18 cellular contexts compared by ENCODE assay signal in genomic region chr3:112392393-112393359, GRCh38. TPM values are rescaled to one million over a fixed set of nuclear protein-coding genes. Genes with fewer than 3 reads are reported as not detected.
DNase-seq lines count a peak whose midpoint lies in the region; ATAC-seq and TF ChIP-seq lines count a peak whose summit lies in the region.
"Had no signal": no experiment of that assay in that cellular context is flagged by ENCODE, and none has a peak within 500 bp of the region (broad histone marks: within the 10 kb centered on the region; RNA-seq: fewer than 3 reads in every experiment).

No MANE protein-coding gene starts in this region.

- H3K4me2 ChIP-seq in hepatocyte, result no peak overlapping the region

- no peak for ATAC-seq in HG02798 (IDR thresholded peaks at IDR 0.05; ENCODE audit: poor library complexity, unreplicated experiment)
- ATAC-seq in upper lobe of left lung (ENCODE audit: low FRiP score in 2 of 2), result no peak
- ATAC-seq in HG03280 (IDR thresholded peaks at IDR 0.05; ENCODE audit: unreplicated experiment), result no peak
- ATAC-seq: PC-3 had no signal

- H2AFZ ChIP-seq in hepatocyte, result no peak overlapping the region

- H3K27ac Mint-ChIP-seq in activated CD4-positive, alpha-beta T cell treated with anti-CD3 and anti-CD28 coated beads, Interleukin-2, amount 10 ng/mL, durations not matched to agents 24 days and 14 days, result peak overlapping the region; percentile 23
- H3K27ac Mint-ChIP-seq: immature natural killer cell had no signal

- H3K4me3 ChIP-seq in hepatocyte (no peak overlapping the region), subcutaneous abdominal adipose tissue (ENCODE audit: low read depth in 1 of 5, low read length in 5 of 5) (no peak overlapping the region), upper lobe of left lung (no peak overlapping the region)
- H3K4me3 ChIP-seq: pancreas had no signal

- 78% methylated on average over 6 of the region's 6 CpGs for whole genome bisulfite sequencing in hepatocyte (ENCODE audit: low lambda C conversion rate, missing lambda C conversion rate)
- WGBS in upper lobe of left lung, 2 donors, result 70 to 76% methylated on average over 6 of the region's 6 CpGs

- intact Hi-C loops in activated CD4-positive, alpha-beta T cell treated with anti-CD3 and anti-CD28 coated beads, Interleukin-2, amount 10 ng/mL, durations not matched to agents 24 days and 14 days (cut with micrococcal nuclease), result loop anchor here (1.0 to 5.0 kb wide), 4 partner anchors 7 to 125 kb away; no protein-coding TSS in a partner anchor

- H3K4me1 ChIP-seq in hepatocyte (ENCODE audit: insufficient read depth) (peaks cover 21% of the 10 kb centered on the region), subcutaneous abdominal adipose tissue (ENCODE audit: control insufficient read depth in 5 of 5, insufficient read depth in 5 of 5, low read length in 5 of 5) (peaks cover 10 to 50% (median 42%) of the 10 kb centered on the region in 5 donors), upper lobe of left lung (peaks cover 0 to 11% (median 7%) of the 10 kb centered on the region in 4 donors)
- H3K4me1 ChIP-seq: pancreas had no signal

- no peaks in the 10 kb centered on the region for H3K79me2 ChIP-seq in hepatocyte

- H3K9me2 ChIP-seq in hepatocyte (replicated peaks; ENCODE audit: insufficient read depth), result no peaks in the 10 kb centered on the region

- no peaks in the 10 kb centered on the region for H3K27me3 Mint-ChIP-seq in activated CD4-positive, alpha-beta T cell treated with anti-CD3 and anti-CD28 coated beads, Interleukin-2, amount 10 ng/mL, durations not matched to agents 24 days and 14 days
- H3K27me3 Mint-ChIP-seq: activated naive CD4-positive, alpha-beta T cell treated with anti-CD3 and anti-CD28 coated beads, Interleukin-2, amount 10 ng/mL, durations not matched to agents 7 days and 5 days had no signal

- peak overlapping the region; percentile 49 for H3K27ac ChIP-seq in angular gyrus (ENCODE audit: low read depth, low read length)
- H3K27ac ChIP-seq in hepatocyte, result peak overlapping the region; percentile 93
- H3K27ac ChIP-seq in subcutaneous abdominal adipose tissue (ENCODE audit: low read depth, low read length), result peak overlapping the region; percentile 88
- no peak overlapping the region for H3K27ac ChIP-seq in upper lobe of left lung

- peaks cover 5% of the 10 kb centered on the region for H3K36me3 Mint-ChIP-seq in activated CD4-positive, alpha-beta T cell treated with anti-CD3 and anti-CD28 coated beads, Interleukin-2, amount 10 ng/mL, durations not matched to agents 24 days and 14 days (ENCODE audit: low read depth)
- H3K36me3 Mint-ChIP-seq: CD14-positive monocyte, immature natural killer cell had no signal

- H3K27me3 ChIP-seq in hepatocyte (no peaks in the 10 kb centered on the region), subcutaneous abdominal adipose tissue (ENCODE audit: control insufficient read depth in 5 of 5, insufficient read depth in 4 of 5, low read length in 5 of 5) (no peaks in the 10 kb centered on the region), upper lobe of left lung (no peaks in the 10 kb centered on the region)

- H3K9me3 Mint-ChIP-seq in activated CD4-positive, alpha-beta T cell treated with anti-CD3 and anti-CD28 coated beads, Interleukin-2, amount 10 ng/mL, durations not matched to agents 24 days and 14 days, result peaks cover 10% of the 10 kb centered on the region
- H3K9me3 Mint-ChIP-seq: immature natural killer cell had no signal

- no peak for TF ChIP-seq EP300 in upper lobe of left lung (IDR thresholded peaks at IDR 0.05)

- TF ChIP-seq POLR2A in upper lobe of left lung (IDR thresholded peaks at IDR 0.05), result no peak

- H3K9ac ChIP-seq in subcutaneous abdominal adipose tissue (ENCODE audit: low read length in 5 of 5), result no peak overlapping the region

- no peak for DNase-seq in activated CD4-positive, alpha-beta T cell treated with anti-CD3 and anti-CD28 coated beads, Interleukin-2, amount 10 ng/mL, durations not matched to agents 24 days and 14 days
- DNase-seq in activated CD4-positive, alpha-beta T cell treated with anti-CD3 and anti-CD28 coated beads for 4 hours, result no peak
- no peak for DNase-seq in hepatocyte (ENCODE audit: low spot score)
- DNase-seq in upper lobe of left lung, result no peak
- DNase-seq: activated naive CD4-positive, alpha-beta T cell treated with anti-CD3 and anti-CD28 coated beads, Interleukin-2, amount 10 ng/mL, durations not matched to agents 7 days and 5 days; glutamatergic neuron; immature natural killer cell; NCI-H1436 treated with DMSO at 0.1 percent for 48 hours; NCI-H774; pancreas; PC-3; stimulated activated CD4-positive, alpha-beta T cell treated with anti-CD3 and anti-CD28 coated beads, Interleukin-2, amount 100 ng/mL, for 48 hours had no signal

- H3K9me3 ChIP-seq in hepatocyte (ENCODE audit: low read depth), result no peaks in the 10 kb centered on the region
- no peaks in the 10 kb centered on the region for H3K9me3 ChIP-seq in subcutaneous abdominal adipose tissue (ENCODE audit: control insufficient read depth in 5 of 5, low read length in 5 of 5)
- H3K9me3 ChIP-seq in upper lobe of left lung, result no peaks in the 10 kb centered on the region
- H3K9me3 ChIP-seq: pancreas had no signal

- TF ChIP-seq CTCF in hepatocyte (IDR thresholded peaks at IDR 0.05; ENCODE audit: poor library complexity) (no peak), upper lobe of left lung (IDR thresholded peaks at IDR 0.05) (no peak)

- H4K20me1 ChIP-seq in hepatocyte (ENCODE audit: insufficient read depth, poor library complexity, severe bottlenecking), result no peaks in the 10 kb centered on the region

- H3K36me3 ChIP-seq in hepatocyte (replicated peaks; ENCODE audit: insufficient read depth, low read depth) (no peaks in the 10 kb centered on the region), subcutaneous abdominal adipose tissue (ENCODE audit: control insufficient read depth in 5 of 5, insufficient read depth in 5 of 5, low read length in 5 of 5) (no peaks in the 10 kb centered on the region), upper lobe of left lung (no peaks in the 10 kb centered on the region)
- H3K36me3 ChIP-seq: pancreas had no signal

- peaks cover 51% of the 10 kb centered on the region for H3K4me1 Mint-ChIP-seq in activated CD4-positive, alpha-beta T cell treated with anti-CD3 and anti-CD28 coated beads, Interleukin-2, amount 10 ng/mL, durations not matched to agents 24 days and 14 days

- H3K4me3 Mint-ChIP-seq in activated CD4-positive, alpha-beta T cell treated with anti-CD3 and anti-CD28 coated beads, Interleukin-2, amount 10 ng/mL, durations not matched to agents 24 days and 14 days, result no peak overlapping the region
- H3K4me3 Mint-ChIP-seq: activated naive CD4-positive, alpha-beta T cell treated with anti-CD3 and anti-CD28 coated beads, Interleukin-2, amount 10 ng/mL, durations not matched to agents 7 days and 5 days; CD14-positive monocyte; immature natural killer cell; T-helper 2 cell treated with Interferon-gamma antibody and Interleukin-4, amounts not matched to agents 5 μg/mL and 100 μg/mL, for 36 hours had no signal

RNA-seq across cellular contexts. Expression of gene CD200, which starts 59.7 kb away (rescaled TPM):
- 144 and 151 TPM in 2 replicates for total RNA-seq in activated CD4-positive, alpha-beta T cell treated with anti-CD3 and anti-CD28 coated beads, Interleukin-2, amount 10 ng/mL, durations not matched to agents 24 days and 14 days
- total RNA-seq in hepatocyte (6.7 and 12.6 TPM in 2 replicates), upper lobe of left lung (1 to 10 TPM; 2.4 to 9.9 (median 4.5) TPM)
- polyA plus RNA-seq in hepatocyte, result 14.2 and 16.8 TPM in 2 replicates
- total RNA-seq: PC-3 had no signal

Comparison
In these comparisons a context has a peak if more than half of its experiments do, and no peak if none do; other contexts are left out.
1. H3K27ac ChIP-seq: peak in angular gyrus (single experiment), hepatocyte (single experiment) and subcutaneous abdominal adipose tissue (single experiment); none in upper lobe of left lung (0 of 4).
2. RNA of gene CD200, which starts 59.7 kb away (total RNA-seq): 144 to 151 TPM in activated CD4-positive, alpha-beta T cell treated with anti-CD3 and anti-CD28 coated beads, Interleukin-2, amount 10 ng/mL, durations not matched to agents 24 days and 14 days; 6.7 to 12.6 TPM in hepatocyte and 2.4 to 9.9 TPM in upper lobe of left lung; every median in the first group is over 10 times any median in the second.